ENCODE assay signal across 31 cellular contexts in the genomic region with DNA sequence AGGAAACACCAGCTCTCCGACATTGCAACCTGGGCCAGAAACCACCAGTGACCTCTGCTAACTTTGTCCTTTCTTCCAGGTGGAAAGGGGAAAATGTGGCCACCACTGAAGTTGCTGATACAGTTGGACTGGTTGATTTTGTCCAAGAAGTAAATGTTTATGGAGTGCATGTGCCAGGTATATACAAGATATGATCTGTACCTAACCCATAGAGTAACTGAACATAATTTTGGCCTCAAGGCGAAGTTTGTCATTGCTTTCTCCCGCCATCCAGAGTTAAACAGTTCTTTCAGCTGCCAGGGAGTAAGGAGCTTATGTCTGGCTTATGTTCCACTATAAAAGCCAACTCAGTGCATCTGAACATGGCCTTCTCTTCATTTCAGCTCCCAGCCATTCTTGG. TPM values are rescaled to one million over a fixed set of nuclear protein-coding genes. Genes with fewer than 3 reads are reported as not detected.
"Had no signal": no experiment of that assay in that cellular context is flagged by ENCODE, and none has a peak within 500 bp of the region (broad histone marks: within the 10 kb centered on the region; RNA-seq: fewer than 3 reads in every experiment).

No MANE protein-coding gene starts in this region.

- H3K4me1 Mint-ChIP-seq: immature natural killer cell; nephron; neural crest cell; stimulated activated memory B cell treated with anti-CD40 and anti-IgM and Interleukin-4, amounts not matched to agents 10 μg/mL and 1 μg/mL and 100 μg/mL, for 72 hours; stimulated activated naive CD8-positive, alpha-beta T cell treated with anti-CD3 and anti-CD28 coated beads, Interleukin-15, amount 100 ng/mL, for 72 hours had no signal

- H3K27me3 ChIP-seq: left lung, right atrium auricular region, right lobe of liver, tibial nerve, uterus had no signal

- DNase-seq: hypothalamus; immature natural killer cell; kidney; left colon; left lung; lower lobe of right lung; mammary epithelial cell; mesenchymal stem cell; naive thymus-derived CD8-positive, alpha-beta T cell; nucleus accumbens; right lobe of liver; stimulated activated CD4-positive, alpha-beta T cell treated with anti-CD3 and anti-CD28 coated beads, Interleukin-1b, Interleukin-23, amount 100 ng/mL, for 48 hours; stimulated activated CD4-positive, alpha-beta T cell treated with anti-CD3 and anti-CD28 coated beads, Interleukin-2, amount 100 ng/mL, for 48 hours; stimulated activated CD4-positive, alpha-beta T cell treated with anti-CD3 and anti-CD28 coated beads, Interleukin-4, amount 100 ng/mL, for 4 hours; stimulated activated CD8-positive, alpha-beta memory T cell treated with anti-CD3 and anti-CD28 coated beads, Interleukin-4, amount 100 ng/mL, for 48 hours; stimulated activated naive CD4-positive, alpha-beta T cell treated with Interleukin-2 at 50 U/mL for 16 hours; stimulated activated naive CD8-positive, alpha-beta T cell treated with anti-CD3 and anti-CD28 coated beads, Interleukin-15, amount 100 ng/mL, for 72 hours; substantia nigra; uterus had no signal

- H3K4me1 ChIP-seq: left lung, lower lobe of right lung, parathyroid adenoma, right atrium auricular region, tibial nerve, uterus had no signal

- H3K36me3 Mint-ChIP-seq: immature natural killer cell; naive thymus-derived CD8-positive, alpha-beta T cell; stimulated activated memory B cell treated with anti-CD40 and anti-IgM and Interleukin-4, amounts not matched to agents 10 μg/mL and 1 μg/mL and 100 μg/mL, for 72 hours; type B pancreatic cell had no signal

- H3K4me3 Mint-ChIP-seq: immature natural killer cell; naive thymus-derived CD8-positive, alpha-beta T cell; nephron; neural crest cell; stimulated activated memory B cell treated with anti-CD40 and anti-IgM and Interleukin-4, amounts not matched to agents 10 μg/mL and 1 μg/mL and 100 μg/mL, for 72 hours; stimulated activated naive CD8-positive, alpha-beta T cell treated with anti-CD3 and anti-CD28 coated beads, Interleukin-15, amount 100 ng/mL, for 72 hours; type B pancreatic cell had no signal

- H3K36me3 ChIP-seq: left lung, lower lobe of right lung, right atrium auricular region, tibial nerve, uterus had no signal

- H3K27me3 Mint-ChIP-seq: naive thymus-derived CD8-positive, alpha-beta T cell; stimulated activated memory B cell treated with anti-CD40 and anti-IgM and Interleukin-4, amounts not matched to agents 10 μg/mL and 1 μg/mL and 100 μg/mL, for 72 hours; stimulated activated naive CD8-positive, alpha-beta T cell treated with anti-CD3 and anti-CD28 coated beads, Interleukin-15, amount 100 ng/mL, for 72 hours; type B pancreatic cell had no signal

- ATAC-seq: left colon; left lung; lower lobe of right lung; naive thymus-derived CD8-positive, alpha-beta T cell; right lobe of liver; stimulated activated memory B cell treated with anti-CD40 and anti-IgM and Interleukin-4, amounts not matched to agents 10 μg/mL and 1 μg/mL and 100 μg/mL, for 72 hours; stimulated activated naive CD8-positive, alpha-beta T cell treated with anti-CD3 and anti-CD28 coated beads, Interleukin-15, amount 100 ng/mL, for 72 hours had no signal

- H3K27ac ChIP-seq: left lung, lower lobe of right lung, parathyroid adenoma, right atrium auricular region, right lobe of liver, tibial nerve, uterus had no signal

- H3K27ac Mint-ChIP-seq: immature natural killer cell; naive thymus-derived CD8-positive, alpha-beta T cell; nephron; stimulated activated memory B cell treated with anti-CD40 and anti-IgM and Interleukin-4, amounts not matched to agents 10 μg/mL and 1 μg/mL and 100 μg/mL, for 72 hours; stimulated activated naive CD8-positive, alpha-beta T cell treated with anti-CD3 and anti-CD28 coated beads, Interleukin-15, amount 100 ng/mL, for 72 hours; type B pancreatic cell had no signal

- H3K9me3 Mint-ChIP-seq: immature natural killer cell; naive thymus-derived CD8-positive, alpha-beta T cell; nephron; neural crest cell; stimulated activated memory B cell treated with anti-CD40 and anti-IgM and Interleukin-4, amounts not matched to agents 10 μg/mL and 1 μg/mL and 100 μg/mL, for 72 hours; stimulated activated naive CD8-positive, alpha-beta T cell treated with anti-CD3 and anti-CD28 coated beads, Interleukin-15, amount 100 ng/mL, for 72 hours; type B pancreatic cell had no signal

- H3K9me3 ChIP-seq: left lung, lower lobe of right lung, right atrium auricular region, right lobe of liver, tibial nerve, uterus had no signal

- H3K4me3 ChIP-seq: left lung, lower lobe of right lung, right atrium auricular region, right lobe of liver, smooth muscle cell, tibial nerve, uterus had no signal

RNA-seq across cellular contexts. Expression of a gene that starts 36.7 kb away (rescaled TPM):
- total RNA-seq: mammary epithelial cell; naive thymus-derived CD8-positive, alpha-beta T cell; osteoblast; pulmonary artery endothelial cell; renal cortical epithelial cell; right atrium auricular region; smooth muscle cell; temporal lobe had no signal

RNA-seq across cellular contexts. Expression of a gene that starts 46.9 kb away (rescaled TPM):
- total RNA-seq: osteoblast, pulmonary artery endothelial cell, right atrium auricular region had no signal
